ENCODE assay signal across 2 cellular contexts in the genomic region with DNA sequence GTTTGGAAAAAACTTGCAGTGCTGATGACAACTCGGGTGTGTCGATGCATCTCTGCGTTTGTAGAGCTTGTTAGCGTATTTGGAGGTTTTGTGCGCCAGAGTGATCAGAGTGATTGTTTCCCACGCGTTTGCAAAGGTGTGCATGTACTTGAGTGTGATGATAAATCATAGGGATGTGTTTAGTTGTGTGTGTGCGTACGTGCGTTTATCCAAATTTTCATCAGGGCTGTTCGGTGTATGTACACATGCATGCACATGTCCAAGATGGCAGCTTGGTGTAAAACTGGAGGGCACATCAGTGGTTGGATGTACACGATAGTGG.
TF ChIP-seq lines count a peak whose summit lies in the region.

No MANE protein-coding gene starts in this region.

TF ChIP-seq in A549, 52 proteins besides CTCF, POLR2A, EP300 and RAD21:
- 0 out of 5 replicates have a peak, but pooled peaks of 1 of the 2 experiments have one; percentile 6 for TF ChIP-seq JUN (IDR thresholded peaks at IDR 0.05)
- TF ChIP-seq FOXS1 (CRISPR knock-in tag; IDR thresholded peaks at IDR 0.05) = no peak

TF ChIP-seq in H1, 55 proteins besides CTCF, POLR2A, EP300 and RAD21:
- TF ChIP-seq ASH2L (IDR thresholded peaks at IDR 0.05; ENCODE audit: low read length) = peak; percentile 11
- no peak for TF ChIP-seq TAF7 (optimal IDR thresholded peaks at IDR 0.05; ENCODE audit: borderline replicate concordance, low read depth, low read length)
- TF ChIP-seq NANOG (IDR thresholded peaks at IDR 0.05; ENCODE audit: insufficient read depth, low read depth, low read length, poor library complexity, severe bottlenecking) = no peak
- TF ChIP-seq SIRT6 (IDR thresholded peaks at IDR 0.05; ENCODE audit: low read length) = no peak
- no peak for TF ChIP-seq TEAD4 (IDR thresholded peaks at IDR 0.05; ENCODE audit: low read depth, low read length)
- no peak for TF ChIP-seq TBP (IDR thresholded peaks at IDR 0.05; ENCODE audit: low read depth, low read length)
- TF ChIP-seq HDAC2 (IDR thresholded peaks at IDR 0.05; ENCODE audit: borderline replicate concordance in 1 of 2, low read depth in 2 of 2, low read length in 2 of 2) = no peak
- TF ChIP-seq BCL11A (IDR thresholded peaks at IDR 0.05; ENCODE audit: low read depth in 2 of 2, low read length in 2 of 2) = no peak
- TF ChIP-seq KDM4A (IDR thresholded peaks at IDR 0.05; ENCODE audit: low read depth, low read length, severe bottlenecking) = peak; percentile 20
- peak; percentile 43 for TF ChIP-seq SAP30 (IDR thresholded peaks at IDR 0.05; ENCODE audit: insufficient read depth, insufficient replicate concordance, low read length)
- no peak for TF ChIP-seq GTF2F1 (IDR thresholded peaks at IDR 0.05; ENCODE audit: borderline replicate concordance, low read depth, low read length)
